Comparison of ENCODE assay signal across 1 cellular context in genomic region chr1:109027841-109028240, GRCh38.
TF ChIP-seq lines count a peak whose summit lies in the region.

No MANE protein-coding gene starts in this region.

TF ChIP-seq in A549, 52 proteins besides CTCF, POLR2A, EP300 and RAD21:
- TF ChIP-seq BCL3 (IDR thresholded peaks at IDR 0.05), result no peak
- no peak for TF ChIP-seq RFX5 (IDR thresholded peaks at IDR 0.05)
- TF ChIP-seq EHF (CRISPR knock-in tag; IDR thresholded peaks at IDR 0.05), result no peak
- no peak for TF ChIP-seq NFE2L2 (conservative IDR thresholded peaks at IDR 0.05; ENCODE audit: low read length)
TF ChIP-seq in A549: peak in this region for 0.
